ENCODE assay signal across 32 cellular contexts in genomic region chr10:97703398-97704067, GRCh38.
"Had no signal": no experiment of that assay in that cellular context is flagged by ENCODE, and none has a peak within 500 bp of the region (broad histone marks: within the 10 kb centered on the region; RNA-seq: fewer than 3 reads in every experiment).

No MANE protein-coding gene starts in this region.

- H3K27ac Mint-ChIP-seq: activated B cell treated with CpG ODN at 0.5 μM for 24 hours; activated CD8-positive, alpha-beta T cell treated with anti-CD3 and anti-CD28 coated beads for 36 hours; activated naive CD8-positive, alpha-beta T cell; activated T-helper 17 cell treated with anti-CD3 and anti-CD28 coated beads, Interleukin-2, amount 50 U/mL, for 72 hours; T-cell; T-helper 1 cell treated with Interleukin-12 subunit alpha and Interleukin-12 subunit beta and Interleukin-4 antibody, amounts not matched to agents 30 μg/mL and 1 μg/mL, for 36 hours; T-helper 2 cell treated with Interferon-gamma antibody and Interleukin-4, amounts not matched to agents 5 μg/mL and 100 μg/mL, for 36 hours had no signal

- H3K36me3 Mint-ChIP-seq: activated naive CD8-positive, alpha-beta T cell; T-cell had no signal

- H3K9me3 ChIP-seq: esophagus muscularis mucosa, gastroesophageal sphincter had no signal

- DNase-seq: activated B cell treated with CpG ODN at 0.5 μM for 24 hours; activated CD4-positive, alpha-beta T cell treated with anti-CD3 and anti-CD28 coated beads for 48 hours; activated CD4-positive, alpha-beta T cell treated with anti-CD3 and anti-CD28 coated beads, Interleukin-2, amount 50 U/mL, for 1 hour; activated CD4-positive, alpha-beta T cell treated with anti-CD3 and anti-CD28 coated beads, Interleukin-2, amount 50 U/mL, for 48 hours; activated CD8-positive, alpha-beta memory T cell treated with anti-CD3 and anti-CD28 coated beads for 24 hours; activated CD8-positive, alpha-beta T cell treated with anti-CD3 and anti-CD28 coated beads for 36 hours; activated effector memory CD4-positive, alpha-beta T cell treated with Interleukin-2 at 50 U/mL for 16 hours; activated gamma-delta T cell treated with Interleukin-2 at 50 U/mL for 16 hours; activated naive CD4-positive, alpha-beta T cell treated with anti-CD3 and anti-CD28 coated beads, Interleukin-2, amount 50 U/mL, for 16 hours; activated naive CD4-positive, alpha-beta T cell treated with Interleukin-2 at 50 U/mL for 16 hours; activated T-cell treated with anti-CD3 and anti-CD28 coated beads, Interleukin-2, amount 50 U/mL, for 4 hours; amniotic stem cell; anterior cingulate cortex; brain microvascular endothelial cell; cortex of kidney; dermis blood vessel endothelial cell; effector CD4-positive, alpha-beta T cell; effector memory CD8-positive, alpha-beta T cell; erythroblast; foreskin keratinocyte; SW 1271; T-cell; T1000; WERI-Rb-1 had no signal

- H3K9me3 Mint-ChIP-seq: activated CD8-positive, alpha-beta T cell treated with anti-CD3 and anti-CD28 coated beads for 36 hours; activated T-cell treated with anti-CD3 and anti-CD28 coated beads, Interleukin-2, amount 50 U/mL, for 4 hours; activated T-helper 17 cell treated with anti-CD3 and anti-CD28 coated beads, Interleukin-2, amount 50 U/mL, for 72 hours; central memory CD8-positive, alpha-beta T cell; effector memory CD8-positive, alpha-beta T cell; T-cell; T-helper 1 cell treated with Interleukin-12 subunit alpha and Interleukin-12 subunit beta and Interleukin-4 antibody, amounts not matched to agents 30 μg/mL and 1 μg/mL, for 36 hours; T-helper 2 cell treated with Interferon-gamma antibody and Interleukin-4, amounts not matched to agents 5 μg/mL and 100 μg/mL, for 36 hours had no signal

- H3K36me3 ChIP-seq: brain microvascular endothelial cell, esophagus muscularis mucosa, gastroesophageal sphincter, WERI-Rb-1 had no signal

- H3K4me3 ChIP-seq: esophagus muscularis mucosa, gastroesophageal sphincter had no signal

- H3K4me1 Mint-ChIP-seq: activated B cell treated with CpG ODN at 0.5 μM for 24 hours; activated T-helper 17 cell treated with anti-CD3 and anti-CD28 coated beads, Interleukin-2, amount 50 U/mL, for 72 hours; central memory CD8-positive, alpha-beta T cell; T-cell had no signal

- ATAC-seq: activated CD4-positive, CD25-positive, alpha-beta regulatory T cell treated with anti-CD3 and anti-CD28 coated beads, Interleukin-2, amount 50 U/mL, for 24 hours; activated CD8-positive, alpha-beta T cell treated with anti-CD3 and anti-CD28 coated beads for 36 hours; activated T-cell treated with anti-CD3 and anti-CD28 coated beads, Interleukin-2, amount 50 U/mL, for 4 hours; activated T-helper 17 cell treated with anti-CD3 and anti-CD28 coated beads, Interleukin-2, amount 50 U/mL, for 72 hours; effector memory CD8-positive, alpha-beta T cell; foreskin keratinocyte; gastroesophageal sphincter; T-cell had no signal

- H3K27me3 ChIP-seq: brain microvascular endothelial cell, esophagus muscularis mucosa, foreskin keratinocyte, gastroesophageal sphincter had no signal

- H3K4me3 Mint-ChIP-seq: activated B cell treated with CpG ODN at 0.5 μM for 24 hours; activated CD8-positive, alpha-beta T cell treated with anti-CD3 and anti-CD28 coated beads for 36 hours; activated naive CD8-positive, alpha-beta T cell; activated T-cell treated with anti-CD3 and anti-CD28 coated beads, Interleukin-2, amount 50 U/mL, for 4 hours; activated T-helper 17 cell treated with anti-CD3 and anti-CD28 coated beads, Interleukin-2, amount 50 U/mL, for 72 hours; central memory CD8-positive, alpha-beta T cell; effector memory CD8-positive, alpha-beta T cell; T-cell; T-helper 1 cell treated with Interleukin-12 subunit alpha and Interleukin-12 subunit beta and Interleukin-4 antibody, amounts not matched to agents 30 μg/mL and 1 μg/mL, for 36 hours; T-helper 2 cell treated with Interferon-gamma antibody and Interleukin-4, amounts not matched to agents 5 μg/mL and 100 μg/mL, for 36 hours had no signal

- H3K27ac ChIP-seq: brain microvascular endothelial cell, esophagus muscularis mucosa, foreskin keratinocyte, gastroesophageal sphincter, WERI-Rb-1 had no signal
